Comparison of ENCODE assay signal across 12 cellular contexts in the genomic region with DNA sequence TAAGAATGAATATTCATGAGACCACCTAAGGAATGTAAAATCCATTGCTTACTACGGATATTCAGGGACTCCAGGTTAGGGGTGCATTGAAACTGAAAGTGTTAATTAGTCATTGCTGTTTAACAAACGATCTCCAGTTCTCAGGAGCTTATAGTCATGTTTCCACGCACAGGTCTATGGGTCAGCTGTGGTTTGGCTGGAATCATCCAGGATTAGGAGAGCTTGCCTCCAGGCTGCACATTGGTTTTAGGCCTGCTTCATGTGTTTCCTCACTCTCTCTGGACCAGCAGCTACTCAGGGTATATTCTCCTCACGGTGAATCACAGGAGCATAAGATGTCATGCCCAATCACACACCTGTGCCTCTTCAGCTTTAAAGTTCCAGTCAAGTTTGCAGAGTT.
DNase-seq lines count a peak whose midpoint lies in the region; ATAC-seq and TF ChIP-seq lines count a peak whose summit lies in the region.
"Had no signal": no experiment of that assay in that cellular context is flagged by ENCODE, and none has a peak within 500 bp of the region (broad histone marks: within the 10 kb centered on the region; RNA-seq: fewer than 3 reads in every experiment).

No MANE protein-coding gene starts in this region.

- DNase-seq in EL = peak; percentile 64
- DNase-seq in NCI-H226 = peak; percentile 33
- no peak for DNase-seq in colonic mucosa
- DNase-seq in neural progenitor cell (ENCODE audit: low spot score) = no peak
- no peak for DNase-seq in stimulated activated naive CD4-positive, alpha-beta T cell treated with Interleukin-2 at 50 U/mL for 16 hours (lab: John Stamatoyannopoulos, UW)
- no peak for DNase-seq in CD4-positive, alpha-beta T cell
- DNase-seq in globus pallidus (ENCODE audit: low spot score) = no peak
- DNase-seq: cerebellar nuclear complex, DMS79, NCI-H1105 treated with DMSO at 0.1 percent for 48 hours, Right ventricle myocardium superior had no signal

- H3K27me3 Mint-ChIP-seq in neural progenitor cell (ENCODE audit: insufficient read depth, low read depth) = no peaks in the 10 kb centered on the region
- H3K27me3 Mint-ChIP-seq in CD4-positive, alpha-beta T cell = no peaks in the 10 kb centered on the region

- ATAC-seq in CD4-positive, alpha-beta T cell (ENCODE audit: poor library complexity) = no peak
- ATAC-seq in GM21619 (IDR thresholded peaks at IDR 0.05; ENCODE audit: unreplicated experiment) = no peak

- H3K27me3 ChIP-seq in colonic mucosa (no peaks in the 10 kb centered on the region), neural progenitor cell (no peaks in the 10 kb centered on the region)
- no peaks in the 10 kb centered on the region for H3K27me3 ChIP-seq in CD4-positive, alpha-beta T cell (ENCODE audit: control insufficient read depth, insufficient read depth, low read length)

- TF ChIP-seq CTCF in colonic mucosa (IDR thresholded peaks at IDR 0.05) (no peak), neural progenitor cell (IDR thresholded peaks at IDR 0.05) (no peak)
- no peak for TF ChIP-seq CTCF in CD4-positive, alpha-beta T cell (IDR thresholded peaks at IDR 0.05)

- peaks cover 2% of the 10 kb centered on the region for H3K4me1 ChIP-seq in colonic mucosa
- H3K4me1 ChIP-seq in neural progenitor cell = peaks cover 16% of the 10 kb centered on the region

- no peak overlapping the region for H3K4me2 ChIP-seq in neural progenitor cell

- no peaks in the 10 kb centered on the region for H3K79me2 ChIP-seq in neural progenitor cell (ENCODE audit: low read depth)

- H3K4me1 Mint-ChIP-seq in neural progenitor cell = peaks cover 12% of the 10 kb centered on the region
- H3K4me1 Mint-ChIP-seq in CD4-positive, alpha-beta T cell (ENCODE audit: low read depth) = no peaks in the 10 kb centered on the region

- CTCF ChIA-PET in CD4-positive, alpha-beta T cell (lab: Charles Lee) = no interaction called here

- H3K4me3 ChIP-seq in colonic mucosa = no peak overlapping the region
- H3K4me3 ChIP-seq in neural progenitor cell = no peak overlapping the region

- no peaks in the 10 kb centered on the region for H3F3A ChIP-seq in neural progenitor cell (ENCODE audit: low read depth)

- H3K4me3 Mint-ChIP-seq in neural progenitor cell = no peak overlapping the region
- H3K4me3 Mint-ChIP-seq in CD4-positive, alpha-beta T cell = no peak overlapping the region

- no peaks in the 10 kb centered on the region for H3K9me3 ChIP-seq in colonic mucosa
- H3K9me3 ChIP-seq in neural progenitor cell (ENCODE audit: low read depth) = no peaks in the 10 kb centered on the region
- H3K9me3 ChIP-seq in CD4-positive, alpha-beta T cell (ENCODE audit: control insufficient read depth, low read length) = no peaks in the 10 kb centered on the region

- no peak overlapping the region for H3K9ac ChIP-seq in colonic mucosa (ENCODE audit: low read depth in 2 of 2, low read length in 2 of 2)
- H3K9ac ChIP-seq in neural progenitor cell = no peak overlapping the region

- no peaks in the 10 kb centered on the region for H3K36me3 Mint-ChIP-seq in neural progenitor cell
- H3K36me3 Mint-ChIP-seq in CD4-positive, alpha-beta T cell (ENCODE audit: low read depth) = no peaks in the 10 kb centered on the region

- H3K27ac Mint-ChIP-seq in neural progenitor cell = no peak overlapping the region
- no peak overlapping the region for H3K27ac Mint-ChIP-seq in CD4-positive, alpha-beta T cell

- H4K20me1 ChIP-seq in neural progenitor cell (ENCODE audit: low read depth) = no peaks in the 10 kb centered on the region

- H2AFZ ChIP-seq in neural progenitor cell (replicated peaks) = peak overlapping the region; percentile 15

- H3K27ac ChIP-seq in colonic mucosa (peak overlapping the region; percentile 32), neural progenitor cell (no peak overlapping the region)
- H3K27ac ChIP-seq in CD4-positive, alpha-beta T cell (ENCODE audit: low read depth, low read length) = no peak overlapping the region

- POLR2A ChIA-PET in CD4-positive, alpha-beta T cell (lab: Charles Lee) = interaction anchor here (0.5 kb wide), 1 partner anchor 143 kb away, joined by 3 read pairs; no protein-coding TSS in a partner anchor

- intact Hi-C loops in colonic mucosa (cut with DNase I) = no loop called here
- intact Hi-C loops in CD4-positive, alpha-beta T cell (cut with DNase I, micrococcal nuclease) = no loop called here

- H3K36me3 ChIP-seq in colonic mucosa (no peaks in the 10 kb centered on the region), neural progenitor cell (no peaks in the 10 kb centered on the region)

- H3K9me3 Mint-ChIP-seq in neural progenitor cell = peaks cover 6% of the 10 kb centered on the region
- no peaks in the 10 kb centered on the region for H3K9me3 Mint-ChIP-seq in CD4-positive, alpha-beta T cell

Comparison
In these comparisons a context has a peak if more than half of its experiments do, and no peak if none do; other contexts are left out.
1. DNase-seq: peak in EL (single experiment) and NCI-H226 (single experiment); none in colonic mucosa (single experiment), neural progenitor cell (single experiment), stimulated activated naive CD4-positive, alpha-beta T cell treated with Interleukin-2 at 50 U/mL for 16 hours (single experiment), CD4-positive, alpha-beta T cell (0 of 10) and globus pallidus (single experiment).